Comparison of ENCODE assay signal across 9 cellular contexts in the genomic region with DNA sequence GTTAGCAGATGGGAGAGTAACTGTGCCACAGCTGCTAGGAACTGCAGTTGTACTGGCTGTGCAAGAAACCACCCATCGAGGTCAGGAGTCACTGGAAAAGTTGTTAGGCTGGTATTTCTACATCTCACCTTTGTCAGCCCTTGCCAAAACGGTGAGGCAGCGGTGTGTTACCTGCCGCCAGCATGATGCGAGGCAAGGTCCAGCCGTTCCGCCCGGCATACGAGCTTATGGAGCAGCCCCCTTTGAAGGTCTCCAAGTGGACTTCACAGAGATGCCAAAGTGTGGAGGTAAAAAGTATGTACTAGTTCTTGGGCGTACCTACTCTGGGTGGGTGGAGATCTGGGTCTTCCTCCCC. TPM values are rescaled to one million over a fixed set of nuclear protein-coding genes. Genes with fewer than 3 reads are reported as not detected.
A peak's percentile ranks its signal among the peaks of the same experiment; 100 is the strongest.
DNase-seq lines count a peak whose midpoint lies in the region; ATAC-seq and TF ChIP-seq lines count a peak whose summit lies in the region.
"Not testable (repeated sequence)": the region's sequence is repeated elsewhere in the genome, so short reads cannot be mapped to it uniquely, and the experiment has no call there.
"Had no signal": no experiment of that assay in that cellular context is flagged by ENCODE, and none has a peak within 500 bp of the region (broad histone marks: within the 10 kb centered on the region; RNA-seq: fewer than 3 reads in every experiment).

No MANE protein-coding gene starts in this region.

- not testable (repeated sequence) for H3K36me3 ChIP-seq in OCI-LY3 (replicated peaks; ENCODE audit: low read depth, low read length)

- H3K4me2 ChIP-seq in OCI-LY3 (ENCODE audit: low read length) = peak overlapping the region; percentile 24; the same call in 1 of the 2 replicates

- ATAC-seq in activated T-cell treated with anti-CD3 and anti-CD28 coated beads, Interleukin-2, amount 50 U/mL, for 72 hours (replicated peaks in 1 of 2); stimulated activated effector memory CD8-positive, alpha-beta T cell treated with anti-CD3 and anti-CD28 coated beads, Interleukin-12 subunit alpha, Interleukin-12 subunit beta, amount 100 ng/mL, for 72 hours: not testable (repeated sequence)

- intact Hi-C loops in activated CD4-positive, alpha-beta T cell treated with anti-CD3 and anti-CD28 coated beads, Interleukin-2, amount 10 ng/mL, durations not matched to agents 24 days and 14 days (cut with micrococcal nuclease) = loop anchor here (1.0 kb wide), 1 partner anchor 16 kb away; a partner anchor contains a TSS

- H3K9ac ChIP-seq in OCI-LY3 (ENCODE audit: low read length) = not testable (repeated sequence)

- peaks cover 10% of the 10 kb centered on the region for H3K4me1 ChIP-seq in OCI-LY3 (ENCODE audit: low read length)

- H2AFZ ChIP-seq in OCI-LY3 (ENCODE audit: low read depth, low read length) = not testable (repeated sequence)

- TF ChIP-seq CTCF in OCI-LY3 (IDR thresholded peaks at IDR 0.05; ENCODE audit: low read depth, low read length); epithelial cell of esophagus (IDR thresholded peaks at IDR 0.05; ENCODE audit: insufficient read depth, low read depth, low read length, missing control alignments): not testable (repeated sequence)

- not testable (repeated sequence) for H3K27me3 Mint-ChIP-seq in activated CD4-positive, alpha-beta T cell treated with anti-CD3 and anti-CD28 coated beads, Interleukin-2, amount 10 ng/mL, durations not matched to agents 24 days and 14 days; activated T-cell treated with anti-CD3 and anti-CD28 coated beads, Interleukin-2, amount 50 U/mL, for 72 hours (ENCODE audit: low read depth); activated naive CD4-positive, alpha-beta T cell treated with anti-CD3 and anti-CD28 coated beads, Interleukin-2, amount 50 U/mL, for 24 hours

- peaks cover 20% of the 10 kb centered on the region for H3K4me1 Mint-ChIP-seq in activated CD4-positive, alpha-beta T cell treated with anti-CD3 and anti-CD28 coated beads, Interleukin-2, amount 10 ng/mL, durations not matched to agents 24 days and 14 days
- peaks cover 32% of the 10 kb centered on the region for H3K4me1 Mint-ChIP-seq in activated T-cell treated with anti-CD3 and anti-CD28 coated beads, Interleukin-2, amount 50 U/mL, for 72 hours (ENCODE audit: low read depth)
- peaks cover 10% of the 10 kb centered on the region for H3K4me1 Mint-ChIP-seq in activated naive CD4-positive, alpha-beta T cell treated with anti-CD3 and anti-CD28 coated beads, Interleukin-2, amount 50 U/mL, for 24 hours
- H3K4me1 Mint-ChIP-seq in stimulated activated effector memory CD8-positive, alpha-beta T cell treated with anti-CD3 and anti-CD28 coated beads, Interleukin-12 subunit alpha, Interleukin-12 subunit beta, amount 100 ng/mL, for 72 hours = peaks cover 19% of the 10 kb centered on the region

- H4K20me1 ChIP-seq in OCI-LY3 (ENCODE audit: insufficient read depth, low read length) = not testable (repeated sequence)

- H3K79me2 ChIP-seq in OCI-LY3 (ENCODE audit: low read length) = not testable (repeated sequence)

- H3K36me3 Mint-ChIP-seq in activated CD4-positive, alpha-beta T cell treated with anti-CD3 and anti-CD28 coated beads, Interleukin-2, amount 10 ng/mL, durations not matched to agents 24 days and 14 days (ENCODE audit: low read depth) = peaks cover 50% of the 10 kb centered on the region
- H3K36me3 Mint-ChIP-seq in activated T-cell treated with anti-CD3 and anti-CD28 coated beads, Interleukin-2, amount 50 U/mL, for 72 hours (ENCODE audit: insufficient read depth in 2 of 2) = peaks cover 16 to 42% of the 10 kb centered on the region in 2 donors
- H3K36me3 Mint-ChIP-seq in activated naive CD4-positive, alpha-beta T cell treated with anti-CD3 and anti-CD28 coated beads, Interleukin-2, amount 50 U/mL, for 24 hours = peaks cover 11% of the 10 kb centered on the region
- H3K36me3 Mint-ChIP-seq in stimulated activated effector memory CD8-positive, alpha-beta T cell treated with anti-CD3 and anti-CD28 coated beads, Interleukin-12 subunit alpha, Interleukin-12 subunit beta, amount 100 ng/mL, for 72 hours = peaks cover 50% of the 10 kb centered on the region

- H3K9me3 Mint-ChIP-seq in activated CD4-positive, alpha-beta T cell treated with anti-CD3 and anti-CD28 coated beads, Interleukin-2, amount 10 ng/mL, durations not matched to agents 24 days and 14 days; activated T-cell treated with anti-CD3 and anti-CD28 coated beads, Interleukin-2, amount 50 U/mL, for 72 hours; activated naive CD4-positive, alpha-beta T cell treated with anti-CD3 and anti-CD28 coated beads, Interleukin-2, amount 50 U/mL, for 24 hours; stimulated activated effector memory CD8-positive, alpha-beta T cell treated with anti-CD3 and anti-CD28 coated beads, Interleukin-12 subunit alpha, Interleukin-12 subunit beta, amount 100 ng/mL, for 72 hours: not testable (repeated sequence)

- not testable (repeated sequence) for DNase-seq in activated CD4-positive, alpha-beta T cell treated with anti-CD3 and anti-CD28 coated beads, Interleukin-2, amount 10 ng/mL, durations not matched to agents 24 days and 14 days; activated T-cell treated with anti-CD3 and anti-CD28 coated beads, Interleukin-2, amount 50 U/mL, for 72 hours; stimulated activated effector memory CD8-positive, alpha-beta T cell treated with anti-CD3 and anti-CD28 coated beads, Interleukin-12 subunit alpha, Interleukin-12 subunit beta, amount 100 ng/mL, for 72 hours (ENCODE audit: low spot score in 2 of 2)
- DNase-seq in epithelial cell of esophagus (ENCODE audit: low read depth) (peak; percentile 14), ureter (ENCODE audit: low spot score) (peak; percentile 55)

- H3K27ac Mint-ChIP-seq in activated CD4-positive, alpha-beta T cell treated with anti-CD3 and anti-CD28 coated beads, Interleukin-2, amount 10 ng/mL, durations not matched to agents 24 days and 14 days = peak overlapping the region; percentile 90
- H3K27ac Mint-ChIP-seq in activated T-cell treated with anti-CD3 and anti-CD28 coated beads, Interleukin-2, amount 50 U/mL, for 72 hours = peak overlapping the region; percentile 87
- peak overlapping the region; percentile 51 for H3K27ac Mint-ChIP-seq in activated naive CD4-positive, alpha-beta T cell treated with anti-CD3 and anti-CD28 coated beads, Interleukin-2, amount 50 U/mL, for 24 hours
- H3K27ac Mint-ChIP-seq in stimulated activated effector memory CD8-positive, alpha-beta T cell treated with anti-CD3 and anti-CD28 coated beads, Interleukin-12 subunit alpha, Interleukin-12 subunit beta, amount 100 ng/mL, for 72 hours = peak overlapping the region; percentile 58

- not testable (repeated sequence) for H3K4me3 ChIP-seq in OCI-LY3 (ENCODE audit: low read length); epithelial cell of esophagus (ENCODE audit: low read length)

- H3K27ac ChIP-seq in OCI-LY3 (ENCODE audit: low read length) = not testable (repeated sequence)

- not testable (repeated sequence) for H3K9me3 ChIP-seq in OCI-LY3 (ENCODE audit: insufficient read depth, low read length)

- H3K27me3 ChIP-seq in OCI-LY3 (ENCODE audit: low read depth, low read length) = not testable (repeated sequence)

- H3K4me3 Mint-ChIP-seq in activated CD4-positive, alpha-beta T cell treated with anti-CD3 and anti-CD28 coated beads, Interleukin-2, amount 10 ng/mL, durations not matched to agents 24 days and 14 days = peak overlapping the region; percentile 11
- H3K4me3 Mint-ChIP-seq in activated T-cell treated with anti-CD3 and anti-CD28 coated beads, Interleukin-2, amount 50 U/mL, for 72 hours; activated naive CD4-positive, alpha-beta T cell treated with anti-CD3 and anti-CD28 coated beads, Interleukin-2, amount 50 U/mL, for 24 hours; stimulated activated effector memory CD8-positive, alpha-beta T cell treated with anti-CD3 and anti-CD28 coated beads, Interleukin-12 subunit alpha, Interleukin-12 subunit beta, amount 100 ng/mL, for 72 hours: not testable (repeated sequence)

RNA-seq across cellular contexts. Expression of a gene that starts 16.4 kb away (rescaled TPM):
- 20.7 and 20.9 TPM in 2 replicates for total RNA-seq in activated CD4-positive, alpha-beta T cell treated with anti-CD3 and anti-CD28 coated beads, Interleukin-2, amount 10 ng/mL, durations not matched to agents 24 days and 14 days
- total RNA-seq in activated T-cell treated with anti-CD3 and anti-CD28 coated beads, Interleukin-2, amount 50 U/mL, for 72 hours = 10 to 100 TPM; 21.7 to 30.1 TPM
- 16.6 TPM for total RNA-seq in ureter

RNA-seq across cellular contexts. Expression of a gene that starts 16.9 kb away (rescaled TPM):
- total RNA-seq in activated CD4-positive, alpha-beta T cell treated with anti-CD3 and anti-CD28 coated beads, Interleukin-2, amount 10 ng/mL, durations not matched to agents 24 days and 14 days = 56.4 and 65.4 TPM in 2 replicates
- 10 to 100 TPM; 42.0 to 47.6 TPM for total RNA-seq in activated T-cell treated with anti-CD3 and anti-CD28 coated beads, Interleukin-2, amount 50 U/mL, for 72 hours
- 45.2 TPM for total RNA-seq in ureter

RNA-seq across cellular contexts. Expression of a gene that starts 33.7 kb away (rescaled TPM):
- not detected in 2 replicates for total RNA-seq in activated CD4-positive, alpha-beta T cell treated with anti-CD3 and anti-CD28 coated beads, Interleukin-2, amount 10 ng/mL, durations not matched to agents 24 days and 14 days
- not detected for total RNA-seq in activated T-cell treated with anti-CD3 and anti-CD28 coated beads, Interleukin-2, amount 50 U/mL, for 72 hours
- not detected for total RNA-seq in ureter
- total RNA-seq: CD4-positive, alpha-beta memory T cell; HT-29 had no signal
